ENCODE assay signal across 17 cellular contexts in genomic region chr19:58350871-58351557, GRCh38.
"Had no signal": no experiment of that assay in that cellular context is flagged by ENCODE, and none has a peak within 500 bp of the region (broad histone marks: within the 10 kb centered on the region; RNA-seq: fewer than 3 reads in every experiment).

No MANE protein-coding gene starts in this region.

- ATAC-seq: body of pancreas; effector memory CD8-positive, alpha-beta T cell; gastroesophageal sphincter; natural killer cell; stimulated activated naive CD8-positive, alpha-beta T cell treated with anti-CD3 and anti-CD28 coated beads, Interleukin-15, amount 100 ng/mL, for 72 hours had no signal

- H3K9me3 ChIP-seq: body of pancreas, mucosa of descending colon, thoracic aorta had no signal

- H3K27ac ChIP-seq: body of pancreas, gastroesophageal sphincter, hepatocyte, thoracic aorta had no signal

- H3K27me3 Mint-ChIP-seq: central memory CD8-positive, alpha-beta T cell; effector memory CD8-positive, alpha-beta T cell; stimulated activated naive CD8-positive, alpha-beta T cell treated with anti-CD3 and anti-CD28 coated beads, Interleukin-15, amount 100 ng/mL, for 72 hours had no signal

- DNase-seq: activated CD4-positive, alpha-beta memory T cell treated with anti-CD3 and anti-CD28 coated beads for 36 hours; activated naive CD4-positive, alpha-beta T cell treated with anti-CD3 and anti-CD28 coated beads for 36 hours; body of pancreas; effector memory CD8-positive, alpha-beta T cell; kidney glomerular epithelial cell; mammary epithelial cell; mucosa of descending colon; natural killer cell; stimulated activated CD4-positive, alpha-beta T cell treated with anti-CD3 and anti-CD28 coated beads, Interleukin-4, amount 100 ng/mL, for 1 hour; SW 1271 had no signal

- H3K4me3 ChIP-seq: body of pancreas, hepatocyte, mucosa of descending colon had no signal

- H3K36me3 Mint-ChIP-seq: natural killer cell had no signal

- H3K27ac Mint-ChIP-seq: activated CD4-positive, alpha-beta memory T cell treated with anti-CD3 and anti-CD28 coated beads for 36 hours; activated naive CD4-positive, alpha-beta T cell treated with anti-CD3 and anti-CD28 coated beads for 36 hours; dendritic cell treated with granulocyte-macrophage colony-stimulating factor and Interleukin-4, amounts not matched to agents 40 ng/mL and 50 ng/mL, for 4 days; natural killer cell; stimulated activated naive CD8-positive, alpha-beta T cell treated with anti-CD3 and anti-CD28 coated beads, Interleukin-15, amount 100 ng/mL, for 72 hours; T-helper 2 cell treated with Interferon-gamma antibody and Interleukin-4, amounts not matched to agents 5 μg/mL and 100 μg/mL, for 36 hours had no signal

- H3K4me3 Mint-ChIP-seq: activated CD4-positive, alpha-beta memory T cell treated with anti-CD3 and anti-CD28 coated beads for 36 hours; activated naive CD4-positive, alpha-beta T cell treated with anti-CD3 and anti-CD28 coated beads for 36 hours; central memory CD8-positive, alpha-beta T cell; dendritic cell treated with granulocyte-macrophage colony-stimulating factor and Interleukin-4, amounts not matched to agents 40 ng/mL and 50 ng/mL, for 4 days; effector memory CD8-positive, alpha-beta T cell; natural killer cell; T-helper 2 cell treated with Interferon-gamma antibody and Interleukin-4, amounts not matched to agents 5 μg/mL and 100 μg/mL, for 36 hours had no signal

- H3K4me2 ChIP-seq: hepatocyte had no signal

- H3K36me3 ChIP-seq: thoracic aorta had no signal

- H3K9me3 Mint-ChIP-seq: activated CD4-positive, alpha-beta memory T cell treated with anti-CD3 and anti-CD28 coated beads for 36 hours; activated naive CD4-positive, alpha-beta T cell treated with anti-CD3 and anti-CD28 coated beads for 36 hours; central memory CD8-positive, alpha-beta T cell; dendritic cell treated with granulocyte-macrophage colony-stimulating factor and Interleukin-4, amounts not matched to agents 40 ng/mL and 50 ng/mL, for 4 days; natural killer cell; T-helper 2 cell treated with Interferon-gamma antibody and Interleukin-4, amounts not matched to agents 5 μg/mL and 100 μg/mL, for 36 hours had no signal

- H2AFZ ChIP-seq: hepatocyte had no signal
